Comparison of ENCODE assay signal across 8 cellular contexts in genomic region chr19:55581145-55581827, GRCh38. TPM values are rescaled to one million over a fixed set of nuclear protein-coding genes. Genes with fewer than 3 reads are reported as not detected.
DNase-seq lines count a peak whose midpoint lies in the region; ATAC-seq and TF ChIP-seq lines count a peak whose summit lies in the region.

No MANE protein-coding gene starts in this region.

- H3K4me1 Mint-ChIP-seq in activated naive CD4-positive, alpha-beta T cell treated with anti-CD3 and anti-CD28 coated beads, Interleukin-2, amount 10 ng/mL, durations not matched to agents 7 days and 5 days: peaks cover 24% of the 10 kb centered on the region
- H3K4me1 Mint-ChIP-seq in activated T-helper 2 cell treated with anti-CD3 and anti-CD28 coated beads, Interferon-gamma antibody, Interleukin-2, Interleukin-4, amounts not matched to agents 10 μg/mL and 5 μg/mL and 100 μg/mL, durations not matched to agents 14 hours and 24 hours and 36 hours (ENCODE audit: low read depth): peaks cover 22% of the 10 kb centered on the region

- H3K27me3 ChIP-seq in iPS-20b (ENCODE audit: insufficient read depth, low read length) (peaks cover 9% of the 10 kb centered on the region; the same call in 1 of the 2 replicates), stomach (peaks cover 0 to 9% (median 0%) of the 10 kb centered on the region in 3 donors)

- peak overlapping the region; percentile 55 for H3K27ac Mint-ChIP-seq in activated naive CD4-positive, alpha-beta T cell treated with anti-CD3 and anti-CD28 coated beads, Interleukin-2, amount 10 ng/mL, durations not matched to agents 7 days and 5 days
- no peak overlapping the region for H3K27ac Mint-ChIP-seq in activated T-helper 2 cell treated with anti-CD3 and anti-CD28 coated beads, Interferon-gamma antibody, Interleukin-2, Interleukin-4, amounts not matched to agents 10 μg/mL and 5 μg/mL and 100 μg/mL, durations not matched to agents 14 hours and 24 hours and 36 hours

- H3K9me3 ChIP-seq in iPS-20b (ENCODE audit: insufficient read depth, low read depth, low read length) (no peaks in the 10 kb centered on the region), stomach (no peaks in the 10 kb centered on the region)

- peak overlapping the region; percentile 92; the same call in 1 of the 2 replicates for H3K4me3 ChIP-seq in iPS-20b (ENCODE audit: low read length)
- peak overlapping the region; percentile 73 to 95 (median 82) for H3K4me3 ChIP-seq in stomach

- TF ChIP-seq EP300 in stomach (IDR thresholded peaks at IDR 0.05): no peak

- DNase-seq in activated naive CD4-positive, alpha-beta T cell treated with anti-CD3 and anti-CD28 coated beads, Interleukin-2, amount 10 ng/mL, durations not matched to agents 7 days and 5 days: peak; percentile 55
- no peak for DNase-seq in activated naive CD4-positive, alpha-beta T cell treated with anti-CD3 and anti-CD28 coated beads, Interleukin-2, amount 50 U/mL, for 16 hours
- DNase-seq in activated T-helper 2 cell treated with anti-CD3 and anti-CD28 coated beads, Interferon-gamma antibody, Interleukin-2, Interleukin-4, amounts not matched to agents 10 μg/mL and 5 μg/mL and 100 μg/mL, durations not matched to agents 14 hours and 24 hours and 36 hours (ENCODE audit: low spot score): no peak
- peak; percentile 40 for DNase-seq in stomach
- no peak for DNase-seq in SIG-M5 treated with dmso at 0.1 percent for 504 hours (lab: John Stamatoyannopoulos, UW; ENCODE audit: unreplicated experiment)
- DNase-seq in T1000 (lab: John Stamatoyannopoulos, UW): no peak

- ATAC-seq in HG02763 (IDR thresholded peaks at IDR 0.05; ENCODE audit: unreplicated experiment): no peak

- peak overlapping the region; percentile 94; the same call in 1 of the 2 replicates for H3K9ac ChIP-seq in iPS-20b (ENCODE audit: low read depth, low read length)

- H3K36me3 ChIP-seq in iPS-20b (ENCODE audit: insufficient read depth, low read depth, low read length): peaks cover 10% of the 10 kb centered on the region
- H3K36me3 ChIP-seq in stomach: peaks cover 16 to 31% (median 29%) of the 10 kb centered on the region in 4 donors

- H3K27ac ChIP-seq in iPS-20b (ENCODE audit: low read length): no peak overlapping the region
- H3K27ac ChIP-seq in stomach: peak overlapping the region; percentile 92 to 96 (median 93)

- TF ChIP-seq CTCF in stomach (IDR thresholded peaks at IDR 0.05): no peak

- no peak for TF ChIP-seq POLR2A in stomach (IDR thresholded peaks at IDR 0.05)

- WGBS in stomach, 5 donors: 13 to 29% (median 20%) methylated on average over 10 to 12 of the region's 12 CpGs

- peaks cover 9% of the 10 kb centered on the region for H3K36me3 Mint-ChIP-seq in activated naive CD4-positive, alpha-beta T cell treated with anti-CD3 and anti-CD28 coated beads, Interleukin-2, amount 10 ng/mL, durations not matched to agents 7 days and 5 days
- H3K36me3 Mint-ChIP-seq in activated T-helper 2 cell treated with anti-CD3 and anti-CD28 coated beads, Interferon-gamma antibody, Interleukin-2, Interleukin-4, amounts not matched to agents 10 μg/mL and 5 μg/mL and 100 μg/mL, durations not matched to agents 14 hours and 24 hours and 36 hours (ENCODE audit: low read depth): peaks cover 16% of the 10 kb centered on the region

- H3K4me1 ChIP-seq in iPS-20b (ENCODE audit: insufficient read depth, low read length) (no peaks in the 10 kb centered on the region; the same call in 1 of the 2 replicates), stomach (peaks cover 30 to 47% (median 41%) of the 10 kb centered on the region in 4 donors)

- peaks cover 25% of the 10 kb centered on the region for H3K27me3 Mint-ChIP-seq in activated naive CD4-positive, alpha-beta T cell treated with anti-CD3 and anti-CD28 coated beads, Interleukin-2, amount 10 ng/mL, durations not matched to agents 7 days and 5 days
- peaks cover 8% of the 10 kb centered on the region for H3K27me3 Mint-ChIP-seq in activated T-helper 2 cell treated with anti-CD3 and anti-CD28 coated beads, Interferon-gamma antibody, Interleukin-2, Interleukin-4, amounts not matched to agents 10 μg/mL and 5 μg/mL and 100 μg/mL, durations not matched to agents 14 hours and 24 hours and 36 hours (ENCODE audit: low read depth)

- CTCF ChIA-PET in activated naive CD4-positive, alpha-beta T cell treated with anti-CD3 and anti-CD28 coated beads, Interleukin-2, amount 10 ng/mL, durations not matched to agents 7 days and 5 days (lab: Charles Lee): interaction anchor here (0.7 to 1.1 kb wide), 2 partner anchors 25 to 1677 kb away, joined by 3 to 5 read pairs; no protein-coding TSS in a partner anchor

- no peaks in the 10 kb centered on the region for H3K9me3 Mint-ChIP-seq in activated naive CD4-positive, alpha-beta T cell treated with anti-CD3 and anti-CD28 coated beads, Interleukin-2, amount 10 ng/mL, durations not matched to agents 7 days and 5 days
- H3K9me3 Mint-ChIP-seq in activated T-helper 2 cell treated with anti-CD3 and anti-CD28 coated beads, Interferon-gamma antibody, Interleukin-2, Interleukin-4, amounts not matched to agents 10 μg/mL and 5 μg/mL and 100 μg/mL, durations not matched to agents 14 hours and 24 hours and 36 hours: no peaks in the 10 kb centered on the region

- peak overlapping the region; percentile 79 for H3K4me3 Mint-ChIP-seq in activated naive CD4-positive, alpha-beta T cell treated with anti-CD3 and anti-CD28 coated beads, Interleukin-2, amount 10 ng/mL, durations not matched to agents 7 days and 5 days
- H3K4me3 Mint-ChIP-seq in activated T-helper 2 cell treated with anti-CD3 and anti-CD28 coated beads, Interferon-gamma antibody, Interleukin-2, Interleukin-4, amounts not matched to agents 10 μg/mL and 5 μg/mL and 100 μg/mL, durations not matched to agents 14 hours and 24 hours and 36 hours (ENCODE audit: low read depth): peak overlapping the region; percentile 88

- intact Hi-C loops in activated T-helper 2 cell treated with anti-CD3 and anti-CD28 coated beads, Interferon-gamma antibody, Interleukin-2, Interleukin-4, amounts not matched to agents 10 μg/mL and 5 μg/mL and 100 μg/mL, durations not matched to agents 14 hours and 24 hours and 36 hours (cut with micrococcal nuclease): no loop called here
- intact Hi-C loops in stomach (cut with DNase I; ENCODE audit: low total_unique reads): no loop called here

RNA-seq across cellular contexts. Expression of gene ZNF579, which starts 0.6 kb away (rescaled TPM):
- total RNA-seq in activated T-helper 2 cell treated with anti-CD3 and anti-CD28 coated beads, Interferon-gamma antibody, Interleukin-2, Interleukin-4, amounts not matched to agents 10 μg/mL and 5 μg/mL and 100 μg/mL, durations not matched to agents 14 hours and 24 hours and 36 hours: 8.2 and 10.7 TPM in 2 replicates
- 10 to 100 TPM in 1 of 5 donors, 1 to 10 TPM in 4; 3.1 to 12.1 (median 5.1) TPM for total RNA-seq in stomach
- 10 to 100 TPM; 10.8 to 13.0 (median 11.0) TPM for polyA plus RNA-seq in stomach

RNA-seq across cellular contexts. Expression of gene FIZ1, which starts 18.0 kb away (rescaled TPM):
- total RNA-seq in activated T-helper 2 cell treated with anti-CD3 and anti-CD28 coated beads, Interferon-gamma antibody, Interleukin-2, Interleukin-4, amounts not matched to agents 10 μg/mL and 5 μg/mL and 100 μg/mL, durations not matched to agents 14 hours and 24 hours and 36 hours: 18.2 and 18.9 TPM in 2 replicates
- 10 to 100 TPM in 1 of 5 donors, 1 to 10 TPM in 3, not detected in 1; 4.0 to 16.8 (median 6.7) TPM for total RNA-seq in stomach
- 10 to 100 TPM in 1 of 3 donors, 1 to 10 TPM in 2; 8.7 to 10.8 (median 9.4) TPM for polyA plus RNA-seq in stomach

RNA-seq across cellular contexts. Expression of gene ZNF524, which starts 18.8 kb away (rescaled TPM):
- total RNA-seq in activated T-helper 2 cell treated with anti-CD3 and anti-CD28 coated beads, Interferon-gamma antibody, Interleukin-2, Interleukin-4, amounts not matched to agents 10 μg/mL and 5 μg/mL and 100 μg/mL, durations not matched to agents 14 hours and 24 hours and 36 hours: 18.4 and 19.7 TPM in 2 replicates
- total RNA-seq in stomach: 10 to 100 TPM in 3 of 5 donors, 1 to 10 TPM in 2; 2.9 to 54.3 (median 17.4) TPM
- 10 to 100 TPM; 61.3 to 70.7 (median 68.9) TPM for polyA plus RNA-seq in stomach

RNA-seq across cellular contexts. Expression of gene ZNF865, which starts 24.2 kb away (rescaled TPM):
- 13.5 and 13.6 TPM in 2 replicates for total RNA-seq in activated T-helper 2 cell treated with anti-CD3 and anti-CD28 coated beads, Interferon-gamma antibody, Interleukin-2, Interleukin-4, amounts not matched to agents 10 μg/mL and 5 μg/mL and 100 μg/mL, durations not matched to agents 14 hours and 24 hours and 36 hours
- total RNA-seq in stomach: 10 to 100 TPM in 3 of 5 donors, 1 to 10 TPM in 2; 1.3 to 60.5 (median 11.6) TPM
- polyA plus RNA-seq in stomach: 1 to 10 TPM; 5.3 to 6.3 (median 6.1) TPM

RNA-seq across cellular contexts. Expression of gene SBK3, which starts 35.9 kb away (rescaled TPM):
- not detected in 2 replicates for total RNA-seq in activated T-helper 2 cell treated with anti-CD3 and anti-CD28 coated beads, Interferon-gamma antibody, Interleukin-2, Interleukin-4, amounts not matched to agents 10 μg/mL and 5 μg/mL and 100 μg/mL, durations not matched to agents 14 hours and 24 hours and 36 hours
- total RNA-seq in stomach: 1 to 10 TPM in 2 of 5 donors, under 1 TPM in 1, not detected in 2; 0.37 to 6.2 (median 2.0) TPM
- polyA plus RNA-seq in stomach: under 1 TPM in 2 of 3 donors, not detected in 1; 0.20 to 0.56 TPM

Comparison
In these comparisons a context has a peak if more than half of its experiments do, and no peak if none do; other contexts are left out.
1. DNase-seq: peak in activated naive CD4-positive, alpha-beta T cell treated with anti-CD3 and anti-CD28 coated beads, Interleukin-2, amount 10 ng/mL, durations not matched to agents 7 days and 5 days (single experiment) and stomach (single experiment); none in activated naive CD4-positive, alpha-beta T cell treated with anti-CD3 and anti-CD28 coated beads, Interleukin-2, amount 50 U/mL, for 16 hours (single experiment), activated T-helper 2 cell treated with anti-CD3 and anti-CD28 coated beads, Interferon-gamma antibody, Interleukin-2, Interleukin-4, amounts not matched to agents 10 μg/mL and 5 μg/mL and 100 μg/mL, durations not matched to agents 14 hours and 24 hours and 36 hours (single experiment), SIG-M5 treated with dmso at 0.1 percent for 504 hours (single experiment) and T1000 (single experiment).